1 cellular context compared by ENCODE assay signal in genomic region chr22:20526628-20527355, GRCh38.
TF ChIP-seq lines count a peak whose summit lies in the region.

No MANE protein-coding gene starts in this region.

TF ChIP-seq in HepG2, 621 proteins besides CTCF, POLR2A, EP300 and RAD21 (continued from another document):
- TF ChIP-seq ZNF407 (CRISPR knock-in tag; IDR thresholded peaks at IDR 0.05; ENCODE audit: not compliant biosample characterization) = no peak
- no peak for TF ChIP-seq ZNF318 (CRISPR knock-in tag; IDR thresholded peaks at IDR 0.05)
